In genomic region chr10:16987129-16987670, GRCh38 we compare ENCODE assay signal across 10 cellular contexts.
A peak's percentile ranks its signal among the peaks of the same experiment; 100 is the strongest.
DNase-seq lines count a peak whose midpoint lies in the region; ATAC-seq and TF ChIP-seq lines count a peak whose summit lies in the region.
"Had no signal": no experiment of that assay in that cellular context is flagged by ENCODE, and none has a peak within 500 bp of the region (broad histone marks: within the 10 kb centered on the region; RNA-seq: fewer than 3 reads in every experiment).

No MANE protein-coding gene starts in this region.

- no peak overlapping the region for H3K9ac ChIP-seq in endodermal cell (ENCODE audit: extremely low read depth, low read length, poor library complexity, severe bottlenecking)

- H3K27ac ChIP-seq in SJCRH30 (peak overlapping the region; percentile 99), endodermal cell (ENCODE audit: low read depth, low read length) (peak overlapping the region; percentile 98), lung (ENCODE audit: low read depth in 1 of 2, low read length in 1 of 2) (peak overlapping the region; percentile 54 to 81), upper lobe of right lung (peak overlapping the region; percentile 47)

- peaks cover 41% of the 10 kb centered on the region for H3K4me1 ChIP-seq in SJCRH30
- no peaks in the 10 kb centered on the region for H3K4me1 ChIP-seq in endodermal cell (ENCODE audit: control insufficient read depth, insufficient read depth, low read length)
- H3K4me1 ChIP-seq in lung (ENCODE audit: control insufficient read depth in 2 of 2, insufficient read depth in 2 of 2, low read length in 2 of 2) = peaks cover 0 to 2% of the 10 kb centered on the region in 2 donors
- H3K4me1 ChIP-seq in upper lobe of right lung = peaks cover 9% of the 10 kb centered on the region

- H3K36me3 ChIP-seq in SJCRH30 (no peaks in the 10 kb centered on the region), endodermal cell (ENCODE audit: control insufficient read depth, insufficient read depth, low read length) (no peaks in the 10 kb centered on the region), lung (ENCODE audit: control insufficient read depth in 2 of 2, insufficient read depth in 2 of 2, low read length in 2 of 2) (no peaks in the 10 kb centered on the region), upper lobe of right lung (no peaks in the 10 kb centered on the region)

- H3K4me3 ChIP-seq in SJCRH30 = peak overlapping the region; percentile 33
- no peak overlapping the region for H3K4me3 ChIP-seq in endodermal cell (ENCODE audit: low read length)
- H3K4me3 ChIP-seq in lung = no peak overlapping the region
- H3K4me3 ChIP-seq in upper lobe of right lung = no peak overlapping the region

- H3K9me3 Mint-ChIP-seq in endodermal cell = peaks cover 5% of the 10 kb centered on the region
- H3K9me3 Mint-ChIP-seq in stimulated activated naive B cell treated with anti-CD40 and anti-IgM and Interleukin-4, amounts not matched to agents 10 μg/mL and 1 μg/mL and 100 μg/mL, for 72 hours = no peaks in the 10 kb centered on the region

- no peaks in the 10 kb centered on the region for H3K27me3 ChIP-seq in SJCRH30
- no peaks in the 10 kb centered on the region for H3K27me3 ChIP-seq in endodermal cell (ENCODE audit: control insufficient read depth, insufficient read depth, low read length, poor library complexity, severe bottlenecking)
- H3K27me3 ChIP-seq in lung (ENCODE audit: control insufficient read depth, insufficient read depth) = no peaks in the 10 kb centered on the region
- no peaks in the 10 kb centered on the region for H3K27me3 ChIP-seq in upper lobe of right lung

- H3K27me3 Mint-ChIP-seq in endodermal cell (ENCODE audit: insufficient read depth) = no peaks in the 10 kb centered on the region
- H3K27me3 Mint-ChIP-seq in stimulated activated naive B cell treated with anti-CD40 and anti-IgM and Interleukin-4, amounts not matched to agents 10 μg/mL and 1 μg/mL and 100 μg/mL, for 72 hours = no peaks in the 10 kb centered on the region

- H3K9me3 ChIP-seq in SJCRH30 (replicated peaks) (no peaks in the 10 kb centered on the region), endodermal cell (ENCODE audit: control insufficient read depth, low read length) (no peaks in the 10 kb centered on the region), lung (ENCODE audit: control insufficient read depth in 2 of 2, insufficient read depth in 1 of 2, low read length in 1 of 2) (peaks cover 0 to 3% of the 10 kb centered on the region in 2 donors), upper lobe of right lung (no peaks in the 10 kb centered on the region)

- no peaks in the 10 kb centered on the region for H3K36me3 Mint-ChIP-seq in endodermal cell (ENCODE audit: low read depth)
- H3K36me3 Mint-ChIP-seq in stimulated activated naive B cell treated with anti-CD40 and anti-IgM and Interleukin-4, amounts not matched to agents 10 μg/mL and 1 μg/mL and 100 μg/mL, for 72 hours = peaks cover 4 to 8% of the 10 kb centered on the region in 2 donors

- no peak overlapping the region for H3K27ac Mint-ChIP-seq in endodermal cell
- no peak overlapping the region for H3K27ac Mint-ChIP-seq in stimulated activated naive B cell treated with anti-CD40 and anti-IgM and Interleukin-4, amounts not matched to agents 10 μg/mL and 1 μg/mL and 100 μg/mL, for 72 hours
- H3K27ac Mint-ChIP-seq: activated T-helper 2 cell treated with anti-CD3 and anti-CD28 coated beads, Interferon-gamma antibody, Interleukin-2, Interleukin-4, amounts not matched to agents 10 μg/mL and 5 μg/mL and 100 μg/mL, durations not matched to agents 14 hours and 24 hours and 36 hours had no signal

- intact Hi-C loops in upper lobe of right lung (cut with DNase I) = no loop called here

- peak; percentile 65 to 77 for DNase-seq in SJCRH30
- DNase-seq in endodermal cell = peak; percentile 10
- no peak for DNase-seq in lung (ENCODE audit: low spot score)
- no peak for DNase-seq in upper lobe of right lung
- DNase-seq in COLO829 (ENCODE audit: low spot score) = no peak
- DNase-seq in iPS-NIHi7 (ENCODE audit: extremely low spot score) = no peak
- no peak for DNase-seq in stimulated activated naive B cell treated with anti-CD40 and anti-IgM and Interleukin-4, amounts not matched to agents 10 μg/mL and 1 μg/mL and 100 μg/mL, for 72 hours
- DNase-seq: NCI-H2029 had no signal

- H3K4me1 Mint-ChIP-seq in endodermal cell = peaks cover 10% of the 10 kb centered on the region
- H3K4me1 Mint-ChIP-seq in stimulated activated naive B cell treated with anti-CD40 and anti-IgM and Interleukin-4, amounts not matched to agents 10 μg/mL and 1 μg/mL and 100 μg/mL, for 72 hours = no peaks in the 10 kb centered on the region

- no peak overlapping the region for H3K4me3 Mint-ChIP-seq in endodermal cell
- H3K4me3 Mint-ChIP-seq in stimulated activated naive B cell treated with anti-CD40 and anti-IgM and Interleukin-4, amounts not matched to agents 10 μg/mL and 1 μg/mL and 100 μg/mL, for 72 hours = no peak overlapping the region

- ATAC-seq in lung (ENCODE audit: insufficient read depth, low FRiP score) (no peak), upper lobe of right lung (no peak), HG02884 (IDR thresholded peaks at IDR 0.05; ENCODE audit: unreplicated experiment) (no peak)
- no peak for ATAC-seq in stimulated activated naive B cell treated with anti-CD40 and anti-IgM and Interleukin-4, amounts not matched to agents 10 μg/mL and 1 μg/mL and 100 μg/mL, for 72 hours (replicated peaks)

- TF ChIP-seq CTCF in endodermal cell (conservative IDR thresholded peaks at IDR 0.05) (no peak), lung (IDR thresholded peaks at IDR 0.05; ENCODE audit: control extremely low read depth, extremely low read depth) (no peak), upper lobe of right lung (IDR thresholded peaks at IDR 0.05) (no peak)

- 80 to 92% methylated on average over 2 to 4 of the region's 4 CpGs for WGBS in endodermal cell (ENCODE audit: insufficient coverage in 1 of 2, insufficient read length in 1 of 2), 2 experiments
- 59 to 74% methylated on average over 4 of the region's 4 CpGs for WGBS in lung, 2 donors

Comparison
In these comparisons a context has a peak if more than half of its experiments do, and no peak if none do; other contexts are left out.
1. DNase-seq: peak in SJCRH30 (2 of 2) and endodermal cell (single experiment); none in lung (single experiment), upper lobe of right lung (single experiment), COLO829 (single experiment), iPS-NIHi7 (single experiment) and stimulated activated naive B cell treated with anti-CD40 and anti-IgM and Interleukin-4, amounts not matched to agents 10 μg/mL and 1 μg/mL and 100 μg/mL, for 72 hours (single experiment).
2. H3K27ac ChIP-seq: peak in every context shown above with its lines; median percentile 99 in SJCRH30; 98 in endodermal cell; 68 in lung; 47 in upper lobe of right lung.